In the genomic region with DNA sequence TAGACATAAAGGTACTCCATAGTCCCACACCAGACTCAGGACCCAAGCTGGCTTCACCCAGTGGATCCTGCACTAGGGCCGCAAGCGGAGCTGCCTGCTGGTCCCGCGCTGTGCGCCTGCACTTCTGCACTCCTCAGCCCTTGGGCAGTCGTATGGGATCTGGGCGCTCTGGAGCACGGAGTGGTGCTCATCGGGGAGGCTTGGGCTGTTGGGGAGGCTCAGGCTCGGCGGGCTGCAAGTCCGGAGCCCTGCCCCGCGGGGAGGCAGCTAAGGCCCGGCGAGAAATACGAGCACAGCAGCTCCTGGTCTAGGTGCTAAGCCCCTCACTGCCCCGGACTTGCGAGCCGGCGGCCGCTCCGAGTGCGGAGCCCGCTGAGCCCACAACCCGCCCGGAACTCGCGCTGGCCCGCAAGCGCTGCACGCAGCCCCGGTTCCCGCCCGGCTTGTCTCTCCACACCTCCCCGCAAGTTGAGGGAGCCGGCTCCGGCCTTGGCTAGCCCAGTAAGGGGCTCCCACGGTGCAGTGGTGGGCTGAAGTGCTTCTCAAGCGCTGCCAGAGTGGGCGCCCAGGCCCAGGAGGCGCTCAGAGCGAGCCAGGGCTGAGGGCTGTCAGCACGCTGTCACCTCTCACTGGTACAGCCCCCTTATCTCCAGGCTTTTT, we compare ENCODE assay signal across 20 cellular contexts. TPM values are rescaled to one million over a fixed set of nuclear protein-coding genes. Genes with fewer than 3 reads are reported as not detected.
DNase-seq lines count a peak whose midpoint lies in the region; ATAC-seq, FAIRE-seq and TF ChIP-seq lines count a peak whose summit lies in the region.
"Had no signal": no experiment of that assay in that cellular context is flagged by ENCODE, and none has a peak within 500 bp of the region (broad histone marks: within the 10 kb centered on the region; RNA-seq: fewer than 3 reads in every experiment).

No MANE protein-coding gene starts in this region.

- H3K18ac ChIP-seq in H9 (ENCODE audit: insufficient read length, low read depth, low read length): no peak overlapping the region

- no peak overlapping the region for H2BK15ac ChIP-seq in H9 (ENCODE audit: low read depth, low read length)

- no peaks in the 10 kb centered on the region for H3K36me3 Mint-ChIP-seq in H9 (ENCODE audit: insufficient read depth in 1 of 3, low read depth in 3 of 3)
- H3K36me3 Mint-ChIP-seq in naive thymus-derived CD4-positive, alpha-beta T cell: no peaks in the 10 kb centered on the region
- H3K36me3 Mint-ChIP-seq: CD4-positive, alpha-beta memory T cell had no signal

- peaks cover 5% of the 10 kb centered on the region for H3K23me2 ChIP-seq in H9 (ENCODE audit: insufficient read length, low read depth, low read length, poor library complexity, severe bottlenecking)

- H3K27me3 ChIP-seq in H9 (ENCODE audit: insufficient read depth, low read length) (no peaks in the 10 kb centered on the region; the same call in 1 of the 2 replicates), K562 (ENCODE audit: control insufficient read depth in 2 of 2, insufficient read depth in 2 of 2, low read length in 2 of 2) (peaks cover 0 to 26% of the 10 kb centered on the region in 2 experiments; a peak in 2 of 5 replicates), iPS-15b (ENCODE audit: control insufficient read depth, insufficient read depth, low read length) (peaks cover 32% of the 10 kb centered on the region), thyroid gland (no peaks in the 10 kb centered on the region)
- H3K27me3 ChIP-seq in naive thymus-derived CD4-positive, alpha-beta T cell (ENCODE audit: control insufficient read depth in 2 of 2, insufficient read depth in 2 of 2, low read length in 2 of 2): no peaks in the 10 kb centered on the region
- H3K27me3 ChIP-seq: BE2C, SJCRH30 had no signal

- TF ChIP-seq CTCF in H9 (conservative IDR thresholded peaks at IDR 0.05) (no peak), K562 (IDR thresholded peaks at IDR 0.05 in 2 of 3, conservative IDR thresholded peaks at IDR 0.05 in 1 of 3; ENCODE audit: insufficient read depth in 2 of 3, low read depth in 1 of 3, low read length in 3 of 3) (no peak), thyroid gland (IDR thresholded peaks at IDR 0.05) (no peak)

- H4K20me1 ChIP-seq in H9 (ENCODE audit: control insufficient read depth, insufficient read depth, insufficient read length) (no peaks in the 10 kb centered on the region), K562 (replicated peaks; ENCODE audit: control insufficient read depth, insufficient read depth, low read length) (no peaks in the 10 kb centered on the region)

- no peak for TF ChIP-seq POLR2A in K562 (conservative IDR thresholded peaks at IDR 0.05)
- no peak for TF ChIP-seq POLR2A in thyroid gland (IDR thresholded peaks at IDR 0.05)

- H3K36me3 ChIP-seq in K562 (ENCODE audit: control insufficient read depth, insufficient read depth, low read length): no peaks in the 10 kb centered on the region
- H3K36me3 ChIP-seq in iPS-15b (ENCODE audit: control insufficient read depth, insufficient read depth, low read length): no peaks in the 10 kb centered on the region
- no peaks in the 10 kb centered on the region for H3K36me3 ChIP-seq in naive thymus-derived CD4-positive, alpha-beta T cell (ENCODE audit: control insufficient read depth in 2 of 3, insufficient read depth in 3 of 3, low read length in 3 of 3)
- H3K36me3 ChIP-seq in thyroid gland: no peaks in the 10 kb centered on the region
- H3K36me3 ChIP-seq: BE2C, HAP-1, SJCRH30 had no signal

- no peaks in the 10 kb centered on the region for H3K9me1 ChIP-seq in K562 (ENCODE audit: control insufficient read depth, insufficient read depth, low read length)

- no peak overlapping the region for H4K5ac ChIP-seq in H9 (ENCODE audit: insufficient read length, low read depth, low read length)

- intact Hi-C loops in K562 (cut with micrococcal nuclease): no loop called here
- intact Hi-C loops in naive thymus-derived CD4-positive, alpha-beta T cell (cut with micrococcal nuclease): no loop called here
- intact Hi-C loops in thyroid gland (cut with DNase I): loop anchor here (10.0 kb wide), 1 partner anchor 307 kb away; no protein-coding TSS in a partner anchor

- DNase-seq in H9 (peak; percentile 67), K562 (ENCODE audit: extremely low read depth in 1 of 4, low spot score in 3 of 4) (no peak), retina (peak; percentile 18), DMS53 treated with DMSO at 0.1 percent for 48 hours (lab: John Stamatoyannopoulos, UW; ENCODE audit: unreplicated experiment) (no peak), thyroid gland (no peak)
- DNase-seq in naive thymus-derived CD4-positive, alpha-beta T cell: no peak
- DNase-seq: BE2C; CD4-positive, alpha-beta memory T cell; DND-41; NCI-H1048; NCI-H146; NCI-H2107; NCI-H345; NCI-H526 treated with DMSO at 0.1 percent for 48 hours; NK-92 treated with Interleukin-12 subunit alpha and Interleukin-12 subunit beta, amount 100 ng/mL, for 24 hours; OCI-M1; RPMI8226; SJCRH30 had no signal

- peak; percentile 33; the same call in 2 of the 3 replicates for ATAC-seq in K562
- no peak for ATAC-seq in naive thymus-derived CD4-positive, alpha-beta T cell

- H3K4me2 ChIP-seq in H9 (ENCODE audit: insufficient read depth, insufficient read length, low read length): no peak overlapping the region
- no peak overlapping the region for H3K4me2 ChIP-seq in K562 (ENCODE audit: insufficient read depth, low read length)

- no peak overlapping the region for H2BK120ac ChIP-seq in H9 (ENCODE audit: low read depth, low read length, poor library complexity, severe bottlenecking)

- H2AK5ac ChIP-seq in H9 (ENCODE audit: insufficient read length, low read length): no peak overlapping the region

- no peak overlapping the region for H2BK5ac ChIP-seq in H9 (ENCODE audit: insufficient read length, low read length)

- no peak for FAIRE-seq in K562 (lab: Jason Lieb, UNC)

- no peak overlapping the region for H3K56ac ChIP-seq in H9 (ENCODE audit: insufficient read length, low read depth, low read length)

- no peak overlapping the region for H3K4me3 ChIP-seq in K562
- H3K4me3 ChIP-seq in iPS-15b (ENCODE audit: low read depth, low read length): peak overlapping the region; percentile 58
- no peak overlapping the region for H3K4me3 ChIP-seq in naive thymus-derived CD4-positive, alpha-beta T cell (ENCODE audit: low read length)
- H3K4me3 ChIP-seq in thyroid gland (replicated peaks in 1 of 3): no peak overlapping the region
- H3K4me3 ChIP-seq: HAP-1, SJCRH30 had no signal

- no peak overlapping the region for H4K91ac ChIP-seq in H9 (ENCODE audit: insufficient read length, low read depth, low read length)

- no peak overlapping the region for H3T11ph ChIP-seq in H9 (ENCODE audit: low read length)

- H3K27ac ChIP-seq in H9 (ENCODE audit: insufficient read length, low read depth, low read length) (no peak overlapping the region), K562 (ENCODE audit: extremely low read depth, low read depth, low read length) (no peak overlapping the region), thyroid gland (no peak overlapping the region)
- H3K27ac ChIP-seq in naive thymus-derived CD4-positive, alpha-beta T cell (ENCODE audit: low read depth, low read length): no peak overlapping the region
- H3K27ac ChIP-seq: SJCRH30 had no signal

- H3K14ac ChIP-seq in H9 (ENCODE audit: insufficient read depth, low read length): no peak overlapping the region

- peaks cover 4 to 8% of the 10 kb centered on the region in 2 experiments for H3K4me1 Mint-ChIP-seq in H9
- no peaks in the 10 kb centered on the region for H3K4me1 Mint-ChIP-seq in naive thymus-derived CD4-positive, alpha-beta T cell
- H3K4me1 Mint-ChIP-seq: CD4-positive, alpha-beta memory T cell had no signal

- no peaks in the 10 kb centered on the region for H3K4me1 ChIP-seq in H9 (ENCODE audit: insufficient read depth, low read length)
- peaks cover 0 to 13% of the 10 kb centered on the region in 2 experiments; a peak in 1 of 5 replicates for H3K4me1 ChIP-seq in K562 (replicated peaks in 1 of 2; ENCODE audit: control insufficient read depth in 2 of 2, insufficient read depth in 2 of 2, low read length in 2 of 2)
- peaks cover 4% of the 10 kb centered on the region for H3K4me1 ChIP-seq in iPS-15b (ENCODE audit: control insufficient read depth, insufficient read depth, low read length)
- no peaks in the 10 kb centered on the region for H3K4me1 ChIP-seq in naive thymus-derived CD4-positive, alpha-beta T cell (ENCODE audit: control insufficient read depth in 2 of 2, insufficient read depth in 2 of 2, low read length in 2 of 2)
- no peaks in the 10 kb centered on the region for H3K4me1 ChIP-seq in thyroid gland
- H3K4me1 ChIP-seq: BE2C, SJCRH30 had no signal

- TF ChIP-seq EP300 in K562 (IDR thresholded peaks at IDR 0.05; ENCODE audit: low read length): no peak

- no peak overlapping the region for H3K23ac ChIP-seq in H9 (ENCODE audit: insufficient read length, low read depth, low read length)

- H3K9me3 ChIP-seq in H9 (ENCODE audit: control insufficient read depth, low read depth, low read length): no peaks in the 10 kb centered on the region
- 0 out of 2 replicates have a peak, but pooled peaks cover 3% of the 10 kb centered on the region for H3K9me3 ChIP-seq in K562 (replicated peaks; ENCODE audit: control insufficient read depth, insufficient read depth, low read depth, low read length)
- no peaks in the 10 kb centered on the region for H3K9me3 ChIP-seq in iPS-15b (ENCODE audit: control insufficient read depth, insufficient read depth, low read length)
- H3K9me3 ChIP-seq in naive thymus-derived CD4-positive, alpha-beta T cell (ENCODE audit: control insufficient read depth in 2 of 3, low read length in 3 of 3): no peaks in the 10 kb centered on the region
- H3K9me3 ChIP-seq in thyroid gland: no peaks in the 10 kb centered on the region
- H3K9me3 ChIP-seq: BE2C, HAP-1, SJCRH30 had no signal

- no peak for TF ChIP-seq RAD21 in K562 (CRISPR knock-in tag; conservative IDR thresholded peaks at IDR 0.05 in 1 of 2, IDR thresholded peaks at IDR 0.05 in 1 of 2)

- CTCF ChIA-PET in K562 (lab: Yijun Ruan, JAX; ENCODE audit: low intra/inter-chr PET ratio): no interaction called here
- CTCF ChIA-PET in naive thymus-derived CD4-positive, alpha-beta T cell (lab: Charles Lee): no interaction called here

- H3K79me2 ChIP-seq in H9 (ENCODE audit: insufficient read depth, low read length) (no peaks in the 10 kb centered on the region), K562 (ENCODE audit: control insufficient read depth, insufficient read depth, low read length) (no peaks in the 10 kb centered on the region)

- H3K27me3 Mint-ChIP-seq in H9 (ENCODE audit: low read depth): peaks cover 18% of the 10 kb centered on the region
- peaks cover 0 to 11% (median 6%) of the 10 kb centered on the region in 5 donors for H3K27me3 Mint-ChIP-seq in naive thymus-derived CD4-positive, alpha-beta T cell

- no CpG with 5 or more reads among the region's 44 CpGs for WGBS in H9 (ENCODE audit: extremely low coverage, insufficient read length, low lambda C conversion rate)
- WGBS in K562 (ENCODE audit: insufficient coverage, low coverage, missing lambda C conversion rate): 39% methylated on average over 39 of the region's 44 CpGs
- WGBS in thyroid gland, 2 donors: 82 to 91% methylated on average over 37 to 42 of the region's 44 CpGs

- BruUV-seq in K562 (replicated peaks; lab: Mats Ljungman, UMichigan): no TSS peak

- H3K79me1 ChIP-seq in H9 (ENCODE audit: insufficient read depth, low read depth, low read length, poor library complexity, severe bottlenecking): no peaks in the 10 kb centered on the region

- no peak overlapping the region for H4K8ac ChIP-seq in H9 (replicated peaks; ENCODE audit: insufficient read length, low read depth, low read length)

- H3K9ac ChIP-seq in H9 (ENCODE audit: extremely low read depth, insufficient read length, low read length): no peak overlapping the region
- no peak overlapping the region for H3K9ac ChIP-seq in K562 (ENCODE audit: insufficient read depth in 1 of 2, low read depth in 2 of 2, low read length in 2 of 2)
- no peak overlapping the region for H3K9ac ChIP-seq in iPS-15b (ENCODE audit: low read depth, low read length)

- no peak overlapping the region; a peak in 1 of 5 replicates for H3K4me3 Mint-ChIP-seq in H9
- H3K4me3 Mint-ChIP-seq in naive thymus-derived CD4-positive, alpha-beta T cell: no peak overlapping the region
- H3K4me3 Mint-ChIP-seq: CD4-positive, alpha-beta memory T cell had no signal

- peaks cover 0 to 6% of the 10 kb centered on the region in 2 experiments; a peak in 1 of 5 replicates for H3K9me3 Mint-ChIP-seq in H9
- H3K9me3 Mint-ChIP-seq in naive thymus-derived CD4-positive, alpha-beta T cell: peaks cover 0 to 7% (median 0%) of the 10 kb centered on the region in 11 donors
- H3K9me3 Mint-ChIP-seq: CD4-positive, alpha-beta memory T cell had no signal

- H2AFZ ChIP-seq in H9 (ENCODE audit: low read length): no peak overlapping the region
- 0 out of 2 replicates have a peak overlapping the region, but pooled peaks have one; percentile 9 for H2AFZ ChIP-seq in K562 (ENCODE audit: low read depth, low read length)

- no peak overlapping the region for H3K4ac ChIP-seq in H9 (ENCODE audit: low read depth, low read length)

- in situ Hi-C loops in K562 (cut with MboI): no loop called here

- POLR2A ChIA-PET in K562 (lab: Yijun Ruan, JAX): interaction anchor here (0.6 to 1.4 kb wide), 2 partner anchors 9 to 458 kb away, joined by 3 to 6 read pairs; no protein-coding TSS in a partner anchor
- POLR2A ChIA-PET in naive thymus-derived CD4-positive, alpha-beta T cell (lab: Charles Lee): no interaction called here

- no peak overlapping the region for H2BK20ac ChIP-seq in H9 (ENCODE audit: low read depth, low read length, poor library complexity, severe bottlenecking)

- H3K27ac Mint-ChIP-seq in H9: no peak overlapping the region
- no peak overlapping the region for H3K27ac Mint-ChIP-seq in naive thymus-derived CD4-positive, alpha-beta T cell
- H3K27ac Mint-ChIP-seq: CD4-positive, alpha-beta memory T cell had no signal

- no peak overlapping the region for H2BK12ac ChIP-seq in H9 (ENCODE audit: insufficient read length, low read depth, low read length)

RNA-seq across cellular contexts. Expression of gene GCNT2, which starts 33.4 kb away (rescaled TPM):
- total RNA-seq in H9 (2021) (41.3 and 41.7 TPM in 2 replicates), K562 (2014; rRNA removed) (1.0 and 1.3 TPM in 2 replicates), K562 (2014; rRNA removed; fragmentation: Illumina TruSeq; extraction: Trizol) (2.0 and 2.2 TPM in 2 replicates), K562 (2015; rRNA removed; fragmentation: Illumina TruSeq; extraction: Trizol) (1.7 and 2.6 TPM in 2 replicates), K562 (2021) (1.3 and 1.8 TPM in 2 replicates), thyroid gland (1 to 10 TPM; 4.0 to 9.8 (median 8.0) TPM)
- 8.1 and 18.1 TPM in 2 replicates for total RNA-seq in K562 (2011; cell fraction: chromatin; rRNA removed; ENCODE audit: low replicate concordance)
- 3.3 and 3.9 TPM in 2 replicates for total RNA-seq in K562 (2011; cell fraction: nucleolus; rRNA removed)
- total RNA-seq in K562 (2011; cell fraction: nucleoplasm; rRNA removed): 3.7 and 5.9 TPM in 2 replicates
- polyA plus RNA-seq in K562 (2011; rRNA removed) (0.54 and 0.78 TPM in 2 replicates), K562 (2014; fragmentation: Illumina TruSeq; extraction: Trizol) (1.4 and 1.6 TPM in 2 replicates), K562 (2014; fragmentation: Nextera tagmentation; extraction: Ambion mirVana) (1 to 10 TPM; 1.1 to 1.4 TPM), K562 (2014; rRNA removed) (1.4 and 1.9 TPM in 2 replicates)
- 0.07 and 0.24 TPM in 2 replicates for polyA plus RNA-seq in K562 (2011; cell fraction: cytosol; rRNA removed)
- 0.52 and 0.68 TPM in 2 replicates for polyA plus RNA-seq in K562 (2011; cell fraction: nucleus; rRNA removed)
- 1.6 and 1.7 TPM in 2 replicates for polyA plus RNA-seq in K562 (2012)
- 1.2 and 1.6 TPM in 2 replicates for polyA minus RNA-seq in K562 (2011; rRNA and poly(A)+ RNA removed)
- not detected in 2 replicates for polyA minus RNA-seq in K562 (2011; cell fraction: cytosol; rRNA and poly(A)+ RNA removed)
- 0.67 and 0.81 TPM in 2 replicates for polyA minus RNA-seq in K562 (2011; cell fraction: nucleus; rRNA and poly(A)+ RNA removed)
- total RNA-seq in naive thymus-derived CD4-positive, alpha-beta T cell: 1 to 10 TPM; 3.2 to 8.5 (median 3.8) TPM
- under 1 TPM; 0.45 to 0.91 TPM for polyA plus RNA-seq in naive thymus-derived CD4-positive, alpha-beta T cell

Comparison
In these comparisons a context has a peak if more than half of its experiments do, and no peak if none do; other contexts are left out.
1. DNase-seq: peak in H9 (single experiment) and retina (single experiment); none in K562 (0 of 4), naive thymus-derived CD4-positive, alpha-beta T cell (0 of 9), DMS53 treated with DMSO at 0.1 percent for 48 hours (single experiment) and thyroid gland (0 of 2).